In the genomic region with DNA sequence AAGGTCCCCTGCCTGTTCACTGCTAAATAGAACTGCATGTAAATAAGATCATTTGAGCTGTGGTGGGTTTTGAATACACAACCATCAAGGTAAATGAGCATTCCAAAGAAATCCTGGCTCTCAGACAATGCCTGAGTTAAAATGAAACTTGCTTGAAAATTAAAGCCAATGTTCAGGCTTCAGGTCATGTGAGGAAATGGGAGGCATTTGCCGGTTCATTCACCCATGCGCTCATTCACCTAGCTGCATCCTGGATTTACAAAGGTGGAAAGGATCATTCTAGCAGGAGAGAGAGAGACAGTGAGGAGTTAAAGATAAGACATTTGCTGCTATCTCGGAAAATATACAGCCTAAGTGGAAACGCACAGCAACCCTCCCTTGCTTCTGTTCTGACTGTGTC, we compare ENCODE assay signal across 23 cellular contexts.
"Had no signal": no experiment of that assay in that cellular context is flagged by ENCODE, and none has a peak within 500 bp of the region (broad histone marks: within the 10 kb centered on the region; RNA-seq: fewer than 3 reads in every experiment).

No MANE protein-coding gene starts in this region.

- FAIRE-seq: colon, endothelial cell of umbilical vein had no signal

- H3K27me3 ChIP-seq: breast epithelium, gastroesophageal sphincter, upper lobe of left lung had no signal

- H3K27ac ChIP-seq: left lung, upper lobe of left lung had no signal

- H3K4me1 ChIP-seq: breast epithelium had no signal

- H3K36me3 ChIP-seq: breast epithelium, gastroesophageal sphincter, left lung, upper lobe of left lung had no signal

- H3K4me2 ChIP-seq: smooth muscle cell had no signal

- H3K4me3 ChIP-seq: breast epithelium, gastroesophageal sphincter, left lung, smooth muscle cell, upper lobe of left lung had no signal

- H3K9me3 ChIP-seq: breast epithelium, gastroesophageal sphincter, left lung, upper lobe of left lung had no signal

- ATAC-seq: esophagus mucosa, gastroesophageal sphincter, left lung, sciatic nerve had no signal

- DNase-seq: activated CD4-positive, alpha-beta memory T cell treated with anti-CD3 and anti-CD28 coated beads for 36 hours; activated CD4-positive, alpha-beta T cell treated with anti-CD3 and anti-CD28 coated beads for 48 hours; activated naive CD4-positive, alpha-beta T cell treated with Interleukin-2 at 50 U/mL for 16 hours; activated naive CD8-positive, alpha-beta T cell treated with anti-CD3 and anti-CD28 coated beads, Interleukin-2, amount 10 ng/mL, durations not matched to agents 7 days and 5 days; activated T-cell treated with anti-CD3 and anti-CD28 coated beads, Interleukin-2, amount 50 U/mL, for 48 hours; amniotic stem cell; effector memory CD4-positive, alpha-beta T cell; head of caudate nucleus; islet precursor cell; left lung; mammary epithelial cell; occipital lobe; posterior cingulate gyrus; stimulated activated CD4-positive, alpha-beta T cell treated with anti-CD3 and anti-CD28 coated beads, Interleukin-2, amount 100 ng/mL, for 48 hours; stimulated activated naive CD4-positive, alpha-beta T cell treated with Interleukin-2 at 50 U/mL for 16 hours; upper lobe of left lung had no signal
